10 cellular contexts compared by ENCODE assay signal in genomic region chr5:103428411-103428871, GRCh38.
A peak's percentile ranks its signal among the peaks of the same experiment; 100 is the strongest.
DNase-seq lines count a peak whose midpoint lies in the region; ATAC-seq and TF ChIP-seq lines count a peak whose summit lies in the region.
"Had no signal": no experiment of that assay in that cellular context is flagged by ENCODE, and none has a peak within 500 bp of the region (broad histone marks: within the 10 kb centered on the region; RNA-seq: fewer than 3 reads in every experiment).

No MANE protein-coding gene starts in this region.

- H3K36me3 ChIP-seq in left ventricle myocardium inferior, result no peaks in the 10 kb centered on the region
- H3K36me3 ChIP-seq in naive thymus-derived CD4-positive, alpha-beta T cell (ENCODE audit: control insufficient read depth in 2 of 3, insufficient read depth in 3 of 3, low read length in 3 of 3), result no peaks in the 10 kb centered on the region
- H3K36me3 ChIP-seq: left lung had no signal

- intact Hi-C loops in left ventricle myocardium inferior (cut with micrococcal nuclease), result no loop called here
- intact Hi-C loops in naive thymus-derived CD4-positive, alpha-beta T cell (cut with micrococcal nuclease), result no loop called here

- H3K9me3 Mint-ChIP-seq in naive thymus-derived CD4-positive, alpha-beta T cell, result no peaks in the 10 kb centered on the region

- H3K4me1 Mint-ChIP-seq in naive thymus-derived CD4-positive, alpha-beta T cell, result no peaks in the 10 kb centered on the region

- CTCF ChIA-PET in naive thymus-derived CD4-positive, alpha-beta T cell (lab: Charles Lee), result no interaction called here

- no peaks in the 10 kb centered on the region for H3K27me3 ChIP-seq in left ventricle myocardium inferior (ENCODE audit: low read depth)
- no peaks in the 10 kb centered on the region for H3K27me3 ChIP-seq in naive thymus-derived CD4-positive, alpha-beta T cell (ENCODE audit: control insufficient read depth in 2 of 2, insufficient read depth in 2 of 2, low read length in 2 of 2)
- H3K27me3 ChIP-seq: left lung had no signal

- POLR2A ChIA-PET in naive thymus-derived CD4-positive, alpha-beta T cell (lab: Charles Lee), result no interaction called here

- peak; percentile 99 for DNase-seq in SK-MEL-5 (ENCODE audit: low read depth, low spot score)
- peak; percentile 18 for DNase-seq in left ventricle myocardium inferior
- DNase-seq in stromal cell of bone marrow (ENCODE audit: low read depth), result peak; percentile 61
- no peak for DNase-seq in DMS53 (lab: John Stamatoyannopoulos, UW)
- no peak for DNase-seq in naive thymus-derived CD4-positive, alpha-beta T cell
- DNase-seq: activated T-cell treated with anti-CD3 and anti-CD28 coated beads, Interleukin-2, amount 50 U/mL, for 48 hours; NCI-H2171 had no signal

- TF ChIP-seq CTCF in left ventricle myocardium inferior (IDR thresholded peaks at IDR 0.05; ENCODE audit: borderline replicate concordance), result no peak

- in situ Hi-C loops in SK-MEL-5 (cut with HindIII; ENCODE audit: low pct_unique_long_range_greater_than_20kb, low sequenced_read_pairs), result no loop called here

- ATAC-seq in HG02798 (IDR thresholded peaks at IDR 0.05; ENCODE audit: poor library complexity, unreplicated experiment), result peak; percentile 28
- no peak for ATAC-seq in HG03039 (IDR thresholded peaks at IDR 0.05; ENCODE audit: unreplicated experiment)
- no peak for ATAC-seq in naive thymus-derived CD4-positive, alpha-beta T cell
- ATAC-seq: left lung had no signal

- peaks cover 25% of the 10 kb centered on the region for H3K4me1 ChIP-seq in left ventricle myocardium inferior
- H3K4me1 ChIP-seq in naive thymus-derived CD4-positive, alpha-beta T cell (ENCODE audit: control insufficient read depth in 2 of 2, insufficient read depth in 2 of 2, low read length in 2 of 2), result no peaks in the 10 kb centered on the region
- H3K4me1 ChIP-seq: left lung had no signal

- no peak overlapping the region for H3K4me3 Mint-ChIP-seq in naive thymus-derived CD4-positive, alpha-beta T cell

- no peak overlapping the region for H3K27ac ChIP-seq in left ventricle myocardium inferior (replicated peaks)
- no peak overlapping the region for H3K27ac ChIP-seq in naive thymus-derived CD4-positive, alpha-beta T cell (ENCODE audit: low read depth, low read length)
- H3K27ac ChIP-seq: left lung had no signal

- no peaks in the 10 kb centered on the region for H3K9me3 ChIP-seq in left ventricle myocardium inferior (replicated peaks)
- no peaks in the 10 kb centered on the region for H3K9me3 ChIP-seq in naive thymus-derived CD4-positive, alpha-beta T cell (ENCODE audit: control insufficient read depth in 2 of 3, low read length in 3 of 3)
- H3K9me3 ChIP-seq: left lung had no signal

- H3K36me3 Mint-ChIP-seq in naive thymus-derived CD4-positive, alpha-beta T cell, result no peaks in the 10 kb centered on the region

- no peak overlapping the region for H3K27ac Mint-ChIP-seq in naive thymus-derived CD4-positive, alpha-beta T cell

- peaks cover 0 to 24% (median 11%) of the 10 kb centered on the region in 5 donors for H3K27me3 Mint-ChIP-seq in naive thymus-derived CD4-positive, alpha-beta T cell

- H3K4me3 ChIP-seq in left ventricle myocardium inferior, result no peak overlapping the region
- H3K4me3 ChIP-seq in naive thymus-derived CD4-positive, alpha-beta T cell (ENCODE audit: low read length), result no peak overlapping the region
- H3K4me3 ChIP-seq: left lung had no signal

Comparison
In these comparisons a context has a peak if more than half of its experiments do, and no peak if none do; other contexts are left out.
1. DNase-seq: peak in SK-MEL-5 (single experiment), left ventricle myocardium inferior (single experiment) and stromal cell of bone marrow (single experiment); none in DMS53 (single experiment) and naive thymus-derived CD4-positive, alpha-beta T cell (0 of 9).